In genomic region chr12:53232641-53233538, GRCh38 we compare ENCODE assay signal across 8 cellular contexts. TPM values are rescaled to one million over a fixed set of nuclear protein-coding genes. Genes with fewer than 3 reads are reported as not detected.
A peak's percentile ranks its signal among the peaks of the same experiment; 100 is the strongest.
DNase-seq lines count a peak whose midpoint lies in the region; ATAC-seq and TF ChIP-seq lines count a peak whose summit lies in the region.

No MANE protein-coding gene starts in this region.

- WGBS in body of pancreas, 2 donors, result 29 to 42% methylated on average over 7 to 12 of the region's 12 CpGs

- intact Hi-C loops in body of pancreas (cut with DNase I), result no loop called here

- peaks cover 22% of the 10 kb centered on the region for H3K4me1 ChIP-seq in OCI-LY3 (ENCODE audit: low read length)
- peaks cover 30% of the 10 kb centered on the region for H3K4me1 ChIP-seq in body of pancreas

- H3K9me3 ChIP-seq in OCI-LY3 (ENCODE audit: insufficient read depth, low read length) (no peaks in the 10 kb centered on the region), body of pancreas (no peaks in the 10 kb centered on the region)

- peak overlapping the region; percentile 72 for H3K4me2 ChIP-seq in OCI-LY3 (ENCODE audit: low read length)

- peak; percentile 78 for DNase-seq in activated CD8-positive, alpha-beta memory T cell treated with anti-CD3 and anti-CD28 coated beads for 24 hours
- DNase-seq in activated CD8-positive, alpha-beta memory T cell treated with anti-CD3 and anti-CD28 coated beads, Interleukin-2, amount 50 U/mL, for 4 hours, result no peak
- DNase-seq in body of pancreas (peak; percentile 22 to 59 (median 39)), islet precursor cell (peak; percentile 90), NCI-H2171 (lab: John Stamatoyannopoulos, UW) (no peak)
- peak; percentile 53 for DNase-seq in stimulated activated naive CD8-positive, alpha-beta T cell treated with anti-CD3 and anti-CD28 coated beads, Interleukin-15, Interleukin-2, amounts not matched to agents 100 U/mL and 50 U/mL, for 24 hours

- H3K4me3 ChIP-seq in OCI-LY3 (ENCODE audit: low read length), result peak overlapping the region; percentile 80
- peak overlapping the region in 1 of 2 donors; percentile 18 for H3K4me3 ChIP-seq in body of pancreas

- peak overlapping the region; percentile 68; the same call in 1 of the 2 replicates for H2AFZ ChIP-seq in OCI-LY3 (ENCODE audit: low read depth, low read length)

- H4K20me1 ChIP-seq in OCI-LY3 (ENCODE audit: insufficient read depth, low read length), result no peaks in the 10 kb centered on the region

- H3K27me3 ChIP-seq in OCI-LY3 (ENCODE audit: low read depth, low read length), result peaks cover 37% of the 10 kb centered on the region
- no peaks in the 10 kb centered on the region for H3K27me3 ChIP-seq in body of pancreas

- TF ChIP-seq POLR2A in body of pancreas (IDR thresholded peaks at IDR 0.05), result no peak

- no peak for TF ChIP-seq CTCF in OCI-LY3 (IDR thresholded peaks at IDR 0.05; ENCODE audit: low read depth, low read length)
- no peak for TF ChIP-seq CTCF in body of pancreas (IDR thresholded peaks at IDR 0.05)

- H3K27ac ChIP-seq in OCI-LY3 (ENCODE audit: low read length), result no peak overlapping the region
- peak overlapping the region; percentile 30 to 77 (median 70) for H3K27ac ChIP-seq in body of pancreas

- H3K36me3 ChIP-seq in OCI-LY3 (replicated peaks; ENCODE audit: low read depth, low read length) (no peaks in the 10 kb centered on the region), body of pancreas (replicated peaks in 1 of 2; ENCODE audit: insufficient read depth in 1 of 2, low read depth in 2 of 2) (no peaks in the 10 kb centered on the region)

- ATAC-seq in body of pancreas, result peak; percentile 39
- peak; percentile 39 for ATAC-seq in stimulated activated naive CD8-positive, alpha-beta T cell treated with anti-CD3 and anti-CD28 coated beads, Interleukin-15, Interleukin-2, amounts not matched to agents 100 U/mL and 50 U/mL, for 24 hours
- ATAC-seq in HG03457 (IDR thresholded peaks at IDR 0.05; ENCODE audit: unreplicated experiment), result no peak

- no peaks in the 10 kb centered on the region for H3K79me2 ChIP-seq in OCI-LY3 (ENCODE audit: low read length)

- peak overlapping the region; percentile 41 for H3K9ac ChIP-seq in OCI-LY3 (ENCODE audit: low read length)

RNA-seq across cellular contexts. Expression of gene RARG, which starts 0.9 kb away (rescaled TPM):
- 10 to 100 TPM in 1 of 2 donors, 1 to 10 TPM in 1; 9.2 to 11.7 TPM for total RNA-seq in body of pancreas

RNA-seq across cellular contexts. Expression of gene ITGB7, which starts 25.8 kb away (rescaled TPM):
- total RNA-seq in body of pancreas, result 1 to 10 TPM; 2.3 to 4.9 TPM

RNA-seq across cellular contexts. Expression of gene ESPL1, which starts 35.2 kb away (rescaled TPM):
- not detected for total RNA-seq in body of pancreas

RNA-seq across cellular contexts. Expression of gene CSAD, which starts 52.2 kb away (rescaled TPM):
- 10 to 100 TPM; 31.4 to 64.3 TPM for total RNA-seq in body of pancreas

RNA-seq across cellular contexts. Expression of gene ZNF740, which starts 52.4 kb away (rescaled TPM):
- total RNA-seq in body of pancreas, result 10 to 100 TPM; 10.1 to 21.4 TPM

Comparison
In these comparisons a context has a peak if more than half of its experiments do, and no peak if none do; other contexts are left out.
1. DNase-seq: peak in activated CD8-positive, alpha-beta memory T cell treated with anti-CD3 and anti-CD28 coated beads for 24 hours (single experiment), body of pancreas (4 of 4), islet precursor cell (single experiment) and stimulated activated naive CD8-positive, alpha-beta T cell treated with anti-CD3 and anti-CD28 coated beads, Interleukin-15, Interleukin-2, amounts not matched to agents 100 U/mL and 50 U/mL, for 24 hours (single experiment); none in activated CD8-positive, alpha-beta memory T cell treated with anti-CD3 and anti-CD28 coated beads, Interleukin-2, amount 50 U/mL, for 4 hours (single experiment) and NCI-H2171 (single experiment).